In genomic region chr7:75878769-75879596, GRCh38 we compare ENCODE assay signal across 8 cellular contexts. TPM values are rescaled to one million over a fixed set of nuclear protein-coding genes. Genes with fewer than 3 reads are reported as not detected.
A peak's percentile ranks its signal among the peaks of the same experiment; 100 is the strongest.
DNase-seq lines count a peak whose midpoint lies in the region; ATAC-seq lines count a peak whose summit lies in the region.

Gene RHBDD2 (plus strand): TSS chr7:75879034. CDS start chr7:75879083, 49 bp downstream.

- ATAC-seq in GM19395 (IDR thresholded peaks at IDR 0.05; ENCODE audit: unreplicated experiment) (peak; percentile 82), HG03565 (IDR thresholded peaks at IDR 0.05; ENCODE audit: unreplicated experiment) (peak; percentile 88), left lobe of liver (peak; percentile 97)

- DNase-seq in C1 segment of cervical spinal cord (lab: John Stamatoyannopoulos, UW) (peak; percentile 72 to 96 (median 93)), NCI-H748 treated with DMSO at 0.1 percent for 48 hours (lab: John Stamatoyannopoulos, UW) (peak; percentile 80), dedifferentiated amniotic fluid mesenchymal stem cell (ENCODE audit: extremely low spot score) (peak; percentile 94), left lobe of liver (ENCODE audit: low spot score) (peak; percentile 97)
- peak; percentile 94 to 95 for DNase-seq in activated CD4-positive, alpha-beta T cell treated with anti-CD3 and anti-CD28 coated beads, Interleukin-2, amount 50 U/mL, for 24 hours (ENCODE audit: low read depth in 1 of 2, low spot score in 1 of 2)
- peak; percentile 96 for DNase-seq in stimulated activated CD4-positive, alpha-beta T cell treated with anti-CD3 and anti-CD28 coated beads, Interleukin-2, amount 100 ng/mL, for 4 hours (ENCODE audit: low read depth)

RNA-seq across cellular contexts. Expression of gene RHBDD2, which starts in this region (rescaled TPM):
- 32.9 TPM for total RNA-seq in left lobe of liver

Comparison
In these comparisons a context has a peak if more than half of its experiments do, and no peak if none do; other contexts are left out.
1. Peak in every context shown above with its lines: DNase-seq and ATAC-seq.